In genomic region chr14:104184506-104184905, GRCh38 we compare ENCODE assay signal across 24 cellular contexts. TPM values are rescaled to one million over a fixed set of nuclear protein-coding genes. Genes with fewer than 3 reads are reported as not detected.
A peak's percentile ranks its signal among the peaks of the same experiment; 100 is the strongest.
DNase-seq lines count a peak whose midpoint lies in the region; FAIRE-seq and TF ChIP-seq lines count a peak whose summit lies in the region.
"Had no signal": no experiment of that assay in that cellular context is flagged by ENCODE, and none has a peak within 500 bp of the region (broad histone marks: within the 10 kb centered on the region; RNA-seq: fewer than 3 reads in every experiment).

No MANE protein-coding gene starts in this region.

- H3K18ac ChIP-seq in trophoblast cell (ENCODE audit: low read length), result no peak overlapping the region

- H2BK12ac ChIP-seq in trophoblast cell (ENCODE audit: low read length), result peak overlapping the region; percentile 59

- H2AFZ ChIP-seq in trophoblast cell (ENCODE audit: insufficient read depth, low read length, poor library complexity), result no peak overlapping the region

- H3K36me3 ChIP-seq in H7 (replicated peaks; ENCODE audit: control insufficient read depth, insufficient read depth, low read length), result no peaks in the 10 kb centered on the region
- H3K36me3 ChIP-seq in SJCRH30, result peaks cover 2% of the 10 kb centered on the region; the same call in 1 of the 2 replicates
- H3K36me3 ChIP-seq in kidney (ENCODE audit: control insufficient read depth in 1 of 2, insufficient read depth in 2 of 2, low read length in 2 of 2), result no peaks in the 10 kb centered on the region
- no peaks in the 10 kb centered on the region for H3K36me3 ChIP-seq in trophoblast cell (ENCODE audit: control insufficient read depth in 1 of 2, insufficient read depth in 2 of 2, low read length in 2 of 2)
- H3K36me3 ChIP-seq: adrenal gland had no signal

- no peak overlapping the region for H4K12ac ChIP-seq in trophoblast cell (ENCODE audit: low read depth, low read length)

- H2AK5ac ChIP-seq in trophoblast cell (ENCODE audit: low read length), result no peak overlapping the region

- no peaks in the 10 kb centered on the region for H3K79me2 ChIP-seq in trophoblast cell (ENCODE audit: control insufficient read depth, insufficient read depth, low read length, poor library complexity)

- no peak overlapping the region for H2BK5ac ChIP-seq in trophoblast cell (ENCODE audit: low read depth, low read length, poor library complexity)

- no peak overlapping the region for H3K4me2 ChIP-seq in trophoblast cell (ENCODE audit: low read length)

- H3K27ac ChIP-seq in SJCRH30 (no peak overlapping the region), kidney (ENCODE audit: low read depth in 2 of 2, low read length in 2 of 2) (peak overlapping the region; percentile 57 to 69), trophoblast cell (ENCODE audit: low read depth, low read length) (no peak overlapping the region)

- H3K9ac ChIP-seq in kidney (ENCODE audit: low read length in 2 of 2) (no peak overlapping the region), trophoblast cell (ENCODE audit: low read length) (no peak overlapping the region)

- TF ChIP-seq CTCF in kidney (IDR thresholded peaks at IDR 0.05; ENCODE audit: borderline replicate concordance, extremely low read depth, insufficient read depth), result no peak

- no peak overlapping the region for H3K14ac ChIP-seq in trophoblast cell (ENCODE audit: low read length)

- H4K8ac ChIP-seq in trophoblast cell (ENCODE audit: low read depth, low read length), result no peak overlapping the region

- H3K23ac ChIP-seq in trophoblast cell (ENCODE audit: low read length), result no peak overlapping the region

- DNase-seq in H7, result peak; percentile 82
- DNase-seq in SJCRH30, result peak; percentile 45 to 58
- no peak for DNase-seq in kidney
- no peak for DNase-seq in trophoblast cell
- no peak for DNase-seq in DMS114 treated with DMSO at 0.1 percent for 48 hours (lab: John Stamatoyannopoulos, UW; ENCODE audit: unreplicated experiment)
- DNase-seq in DMS153 treated with DMSO at 0.1 percent for 48 hours (lab: John Stamatoyannopoulos, UW; ENCODE audit: unreplicated experiment), result no peak
- DNase-seq in NCI-H226, result no peak
- DNase-seq: activated CD4-positive, alpha-beta T cell treated with anti-CD3 and anti-CD28 coated beads, Interleukin-2, amount 50 U/mL, for 48 hours; activated effector memory CD4-positive, alpha-beta T cell treated with anti-CD3 and anti-CD28 coated beads, Interleukin-2, amount 50 U/mL, for 16 hours; CD8-positive, alpha-beta memory T cell; cortex of kidney; DND-41; HCEC 1CT; midbrain; NCI-H1105 treated with DMSO at 0.1 percent for 48 hours; NCI-H2081 treated with DMSO at 0.1 percent for 48 hours; NCI-H524; nephron progenitor cell; SHP77 treated with DMSO at 0.1 percent for 48 hours; stimulated activated CD4-positive, alpha-beta T cell treated with anti-CD3 and anti-CD28 coated beads, Interleukin-2, amount 100 ng/mL, for 24 hours; stimulated activated naive B cell treated with anti-CD40 and anti-IgM and Interleukin-4, amounts not matched to agents 10 μg/mL and 1 μg/mL and 100 μg/mL, for 72 hours had no signal

- WGBS in trophoblast cell (ENCODE audit: extremely low coverage, insufficient coverage, insufficient read length), result no CpG with 5 or more reads among the region's 12 CpGs

- no peak overlapping the region for H2BK120ac ChIP-seq in trophoblast cell (ENCODE audit: insufficient read depth, low read length, poor library complexity)

- H3K79me1 ChIP-seq in trophoblast cell (ENCODE audit: low read length), result no peaks in the 10 kb centered on the region

- peak overlapping the region; percentile 1 for H4K91ac ChIP-seq in trophoblast cell (ENCODE audit: low read depth, low read length)

- H3K9me3 ChIP-seq in SJCRH30 (replicated peaks) (no peaks in the 10 kb centered on the region), kidney (ENCODE audit: control insufficient read depth in 1 of 2, low read length in 2 of 2) (no peaks in the 10 kb centered on the region), trophoblast cell (ENCODE audit: insufficient read depth, low read depth, low read length) (peaks cover 1% of the 10 kb centered on the region)
- H3K9me3 ChIP-seq: adrenal gland had no signal

- no peak overlapping the region for H3K4ac ChIP-seq in trophoblast cell (ENCODE audit: low read depth, low read length)

- H3K4me3 ChIP-seq in H7 (ENCODE audit: insufficient read depth, low read depth, low read length) (no peak overlapping the region), SJCRH30 (no peak overlapping the region), kidney (ENCODE audit: low read length in 2 of 2) (no peak overlapping the region), trophoblast cell (ENCODE audit: low read depth, low read length) (no peak overlapping the region)
- H3K4me3 ChIP-seq: adrenal gland had no signal

- intact Hi-C loops in kidney (cut with DNase I), result no loop called here

- peaks cover 13% of the 10 kb centered on the region for H3K4me1 ChIP-seq in SJCRH30
- H3K4me1 ChIP-seq in kidney (ENCODE audit: control insufficient read depth in 1 of 2, insufficient read depth in 1 of 2, low read depth in 1 of 2, low read length in 2 of 2), result peaks cover 0 to 2% of the 10 kb centered on the region in 2 donors
- H3K4me1 ChIP-seq in trophoblast cell (ENCODE audit: control insufficient read depth in 1 of 2, insufficient read depth in 2 of 2, low read length in 2 of 2), result peaks cover 2 to 4% of the 10 kb centered on the region in 2 experiments
- H3K4me1 ChIP-seq: adrenal gland had no signal

- FAIRE-seq in kidney (lab: Jason Lieb, UNC), result no peak
- FAIRE-seq: bronchial epithelial cell, keratinocyte had no signal

- H3K27me3 ChIP-seq in H7 (ENCODE audit: control insufficient read depth, insufficient read depth, low read length), result no peaks in the 10 kb centered on the region
- no peaks in the 10 kb centered on the region for H3K27me3 ChIP-seq in SJCRH30
- no peaks in the 10 kb centered on the region for H3K27me3 ChIP-seq in trophoblast cell (ENCODE audit: insufficient read depth, low read length)
- H3K27me3 ChIP-seq: adrenal gland had no signal

RNA-seq across cellular contexts. Expression of gene KIF26A, which starts 46.1 kb away (rescaled TPM):
- 59.2 and 61.0 TPM in 2 replicates for total RNA-seq in H7 (2014; rRNA removed; shearing (Covaris generic))
- total RNA-seq in SJCRH30 (2014; rRNA removed; shearing (Covaris generic)), result 68.2 and 72.1 TPM in 2 replicates
- total RNA-seq in kidney, result 12.3 TPM
- 2.3 TPM for polyA plus RNA-seq in kidney (ENCODE audit: insufficient read depth, low read depth, low replicate concordance)
- polyA plus RNA-seq in trophoblast cell (2013), result 3.4 and 3.6 TPM in 2 replicates
- polyA plus RNA-seq: CD8-positive, alpha-beta memory T cell had no signal

Comparison
In these comparisons a context has a peak if more than half of its experiments do, and no peak if none do; other contexts are left out.
1. DNase-seq: peak in H7 (single experiment) and SJCRH30 (2 of 2); none in kidney (single experiment), trophoblast cell (0 of 2), DMS114 treated with DMSO at 0.1 percent for 48 hours (single experiment), DMS153 treated with DMSO at 0.1 percent for 48 hours (single experiment) and NCI-H226 (single experiment).
2. H3K27ac ChIP-seq: peak in kidney (2 of 2); none in SJCRH30 (single experiment) and trophoblast cell (single experiment).